In the genomic region with DNA sequence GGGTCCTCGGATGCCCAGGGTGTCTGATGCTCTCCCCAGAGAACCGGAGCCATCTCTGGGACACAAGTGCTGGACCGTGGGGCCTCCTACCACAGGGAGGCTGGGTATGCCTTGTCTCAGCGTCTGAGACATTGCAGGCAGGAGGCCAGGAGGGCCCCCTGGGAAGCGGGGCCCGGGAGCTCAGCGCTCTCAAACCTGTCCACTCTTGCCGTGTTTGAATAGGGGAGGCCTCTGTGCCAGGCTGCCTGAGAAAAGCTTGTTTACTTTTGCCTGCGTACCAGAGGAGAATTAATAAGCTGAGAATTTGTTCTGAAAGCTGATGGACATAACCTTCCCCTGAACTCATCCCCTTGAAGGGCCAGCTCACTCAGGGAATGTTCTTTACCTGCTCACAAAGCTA, we compare ENCODE assay signal across 1 cellular context.
TF ChIP-seq lines count a peak whose summit lies in the region.

No MANE protein-coding gene starts in this region.

TF ChIP-seq in IMR-90, 13 proteins besides CTCF, POLR2A, EP300 and RAD21 (continued from another document):
- no peak for TF ChIP-seq ELK1 (IDR thresholded peaks at IDR 0.05; ENCODE audit: borderline replicate concordance, low read depth, low read length)
